Comparison of ENCODE assay signal across 9 cellular contexts in the genomic region with DNA sequence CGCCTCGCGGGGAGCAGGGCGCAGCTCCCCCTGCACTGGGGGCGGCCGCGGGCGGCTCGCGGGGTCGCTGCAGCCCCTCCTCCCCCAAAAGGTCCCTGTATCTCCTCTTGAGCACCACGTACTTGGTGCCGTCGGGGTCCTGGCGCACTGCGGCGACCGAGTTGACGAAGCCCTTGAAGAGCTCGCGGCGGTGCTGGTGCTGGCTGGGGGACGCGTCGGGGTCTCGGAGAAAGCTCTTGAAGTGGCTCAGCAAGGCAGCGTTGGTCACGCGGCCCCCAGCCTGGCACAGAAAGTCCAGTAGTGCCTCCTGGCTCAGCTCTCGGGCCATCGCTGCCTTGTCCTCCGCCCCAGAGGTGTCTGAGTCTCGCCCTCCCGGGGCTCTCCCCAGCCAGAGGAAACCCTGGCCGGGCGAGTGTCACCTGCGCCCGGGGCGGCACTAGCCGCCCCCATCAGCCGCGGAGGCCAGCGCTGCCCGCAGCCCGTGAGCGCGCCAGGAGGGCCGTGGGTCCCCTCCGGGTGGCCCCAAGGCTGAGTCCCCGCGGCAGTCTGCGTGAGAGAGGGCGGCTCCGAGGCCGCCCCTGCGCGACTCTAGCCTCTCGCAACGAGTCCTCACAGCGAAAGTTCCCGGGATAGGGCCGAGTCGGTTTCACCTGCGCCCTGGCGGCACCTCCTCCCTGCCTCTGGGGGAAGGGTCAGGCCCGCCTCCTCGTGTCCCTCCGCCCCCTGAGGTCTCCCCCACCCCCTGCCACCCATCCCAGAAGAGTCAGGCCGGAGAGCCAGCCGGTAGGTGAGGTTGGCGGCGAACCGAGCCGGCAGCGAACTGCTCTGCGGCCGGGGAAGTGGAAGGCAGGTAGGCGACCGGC. TPM values are rescaled to one million over a fixed set of nuclear protein-coding genes. Genes with fewer than 3 reads are reported as not detected.
DNase-seq lines count a peak whose midpoint lies in the region; ATAC-seq and TF ChIP-seq lines count a peak whose summit lies in the region.
"Had no signal": no experiment of that assay in that cellular context is flagged by ENCODE, and none has a peak within 500 bp of the region (broad histone marks: within the 10 kb centered on the region; RNA-seq: fewer than 3 reads in every experiment).

A gene with protein sequence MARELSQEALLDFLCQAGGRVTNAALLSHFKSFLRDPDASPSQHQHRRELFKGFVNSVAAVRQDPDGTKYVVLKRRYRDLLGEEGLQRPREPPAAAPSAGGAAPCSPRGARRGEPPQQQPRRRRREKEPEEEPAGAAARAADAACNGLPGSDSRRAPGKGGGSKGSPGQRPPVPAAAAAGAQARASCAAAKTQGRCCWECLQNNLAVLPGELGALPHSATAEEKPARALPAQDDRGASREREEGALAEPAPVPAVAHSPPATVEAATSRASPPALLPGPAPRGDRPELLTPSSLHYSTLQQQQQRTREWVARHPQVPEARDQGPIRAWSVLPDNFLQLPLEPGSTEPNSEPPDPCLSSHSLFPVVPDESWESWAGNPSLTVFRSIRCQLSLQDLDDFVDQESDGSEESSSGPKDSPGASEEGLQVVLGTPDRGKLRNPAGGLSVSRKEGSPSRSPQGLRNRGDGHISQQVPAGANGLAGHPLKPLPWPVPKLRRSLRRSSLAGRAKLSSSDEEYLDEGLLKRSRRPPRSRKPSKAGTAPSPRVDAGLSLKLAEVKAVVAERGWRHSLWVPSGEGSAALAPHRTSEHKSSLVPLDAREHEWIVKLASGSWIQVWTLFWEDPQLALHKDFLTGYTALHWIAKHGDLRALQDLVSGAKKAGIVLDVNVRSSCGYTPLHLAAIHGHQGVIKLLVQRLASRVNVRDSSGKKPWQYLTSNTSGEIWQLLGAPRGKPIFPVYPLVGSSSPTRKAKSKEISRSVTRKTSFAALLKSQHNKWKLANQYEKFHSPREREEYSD (minus strand): TSS at position 623 of the 863 bp plus-strand sequence. CDS start 295 bp downstream, at position 328.

- H3K4me3 ChIP-seq in epithelial cell of proximal tubule (ENCODE audit: low read depth, low read length) (peak within 1 kb of the TSS; percentile 71), vagina (peak within 1 kb of the TSS; percentile 42 to 62)

- no peak for TF ChIP-seq POLR2A in vagina (IDR thresholded peaks at IDR 0.05)

- no peaks in the 10 kb centered on the region for H3K36me3 ChIP-seq in vagina

- TF ChIP-seq CTCF in epithelial cell of proximal tubule (conservative IDR thresholded peaks at IDR 0.05; ENCODE audit: low read depth, low read length) (no peak), natural killer cell (IDR thresholded peaks at IDR 0.05) (no peak), vagina (IDR thresholded peaks at IDR 0.05) (no peak)

- intact Hi-C loops in natural killer cell (cut with micrococcal nuclease), result no loop called here
- intact Hi-C loops in vagina (cut with DNase I), result no loop called here

- peaks cover 8% of the 10 kb centered on the region for H3K27me3 ChIP-seq in vagina

- no peak within 1 kb of the TSS for H3K27ac ChIP-seq in vagina

- DNase-seq in NCI-H748 (lab: John Stamatoyannopoulos, UW; ENCODE audit: unreplicated experiment) (peak; percentile 66), NCI-H748 treated with DMSO at 0.1 percent for 48 hours (lab: John Stamatoyannopoulos, UW) (no peak), NCI-H1092 treated with DMSO at 0.1 percent for 48 hours (lab: John Stamatoyannopoulos, UW) (peak; percentile 26), epithelial cell of proximal tubule (ENCODE audit: low read depth) (no peak), natural killer cell (no peak), vagina (ENCODE audit: extremely low spot score in 2 of 2) (no peak)
- DNase-seq in activated CD8-positive, alpha-beta memory T cell treated with anti-CD3 and anti-CD28 coated beads, Interleukin-2, amount 50 U/mL, for 48 hours, result peak; percentile 61
- DNase-seq: DND-41 had no signal

- H3K36me3 Mint-ChIP-seq in natural killer cell, result no peaks in the 10 kb centered on the region

- H3K27me3 Mint-ChIP-seq in natural killer cell (ENCODE audit: low read depth in 2 of 2), result peaks cover 20 to 25% of the 10 kb centered on the region in 2 donors

- no peaks in the 10 kb centered on the region for H3K9me3 Mint-ChIP-seq in natural killer cell

- no peaks in the 10 kb centered on the region for H3K9me3 ChIP-seq in vagina

- peaks cover 20% of the 10 kb centered on the region for H3K4me1 ChIP-seq in vagina

- H3K27ac Mint-ChIP-seq in natural killer cell, result no peak within 1 kb of the TSS

- H3K4me1 Mint-ChIP-seq in natural killer cell, result no peaks in the 10 kb centered on the region

- ATAC-seq in natural killer cell (peak; percentile 36 to 69 (median 46)), HG03378 (IDR thresholded peaks at IDR 0.05; ENCODE audit: unreplicated experiment) (no peak)

- peak within 1 kb of the TSS; percentile 55 for H3K4me3 Mint-ChIP-seq in natural killer cell

RNA-seq across cellular contexts. Expression of the gene that starts here (rescaled TPM):
- total RNA-seq in epithelial cell of proximal tubule (9.4 and 10.1 TPM in 2 replicates), natural killer cell (not detected), vagina (2.7 TPM)

Comparison
In these comparisons a context has a peak if more than half of its experiments do, and no peak if none do; other contexts are left out.
1. DNase-seq: peak in NCI-H748 (single experiment), NCI-H1092 treated with DMSO at 0.1 percent for 48 hours (single experiment) and activated CD8-positive, alpha-beta memory T cell treated with anti-CD3 and anti-CD28 coated beads, Interleukin-2, amount 50 U/mL, for 48 hours (single experiment); none in NCI-H748 treated with DMSO at 0.1 percent for 48 hours (single experiment), epithelial cell of proximal tubule (single experiment), natural killer cell (single experiment) and vagina (0 of 2).
2. Peak in ATAC-seq in natural killer cell; RNA of the gene not detected or under 1 TPM.